ENCODE assay signal across 9 cellular contexts in genomic region chrX:1537031-1537715, GRCh38. TPM values are rescaled to one million over a fixed set of nuclear protein-coding genes. Genes with fewer than 3 reads are reported as not detected.
DNase-seq lines count a peak whose midpoint lies in the region; ATAC-seq and TF ChIP-seq lines count a peak whose summit lies in the region.
"Had no signal": no experiment of that assay in that cellular context is flagged by ENCODE, and none has a peak within 500 bp of the region (broad histone marks: within the 10 kb centered on the region; RNA-seq: fewer than 3 reads in every experiment).

Gene P2RY8 (minus strand): TSS chrX:1537185. CDS start chrX:1466558, 70,627 bp downstream.

- H3K27me3 ChIP-seq in RWPE2 (ENCODE audit: insufficient read depth, poor library complexity, severe bottlenecking), result no peaks in the 10 kb centered on the region

- no peak within 1 kb of the TSS for H3K27ac ChIP-seq in RWPE2 (ENCODE audit: poor library complexity, severe bottlenecking)

- intact Hi-C loops in activated T-helper 2 cell treated with anti-CD3 and anti-CD28 coated beads, Interferon-gamma antibody, Interleukin-2, Interleukin-4, amounts not matched to agents 10 μg/mL and 5 μg/mL and 100 μg/mL, durations not matched to agents 14 hours and 24 hours and 36 hours (cut with micrococcal nuclease), result loop anchor here (1.0 to 5.0 kb wide), 8 partner anchors 35 to 145 kb away; partner anchors contain the start of genes AKAP17A and SLC25A6

- H3K4me1 ChIP-seq in RWPE2 (ENCODE audit: insufficient read depth, poor library complexity, severe bottlenecking), result no peaks in the 10 kb centered on the region
- H3K4me1 ChIP-seq: HAP-1 had no signal

- peaks cover 16% of the 10 kb centered on the region for H3K36me3 Mint-ChIP-seq in activated T-helper 2 cell treated with anti-CD3 and anti-CD28 coated beads, Interferon-gamma antibody, Interleukin-2, Interleukin-4, amounts not matched to agents 10 μg/mL and 5 μg/mL and 100 μg/mL, durations not matched to agents 14 hours and 24 hours and 36 hours (ENCODE audit: low read depth)
- peaks cover 0 to 9% (median 4%) of the 10 kb centered on the region in 3 donors for H3K36me3 Mint-ChIP-seq in immature natural killer cell

- no peaks in the 10 kb centered on the region for H3K36me3 ChIP-seq in RWPE2 (ENCODE audit: low read depth)
- H3K36me3 ChIP-seq: HAP-1 had no signal

- H3K4me3 Mint-ChIP-seq in activated T-helper 2 cell treated with anti-CD3 and anti-CD28 coated beads, Interferon-gamma antibody, Interleukin-2, Interleukin-4, amounts not matched to agents 10 μg/mL and 5 μg/mL and 100 μg/mL, durations not matched to agents 14 hours and 24 hours and 36 hours (ENCODE audit: low read depth), result peak within 1 kb of the TSS; percentile 94
- H3K4me3 Mint-ChIP-seq in immature natural killer cell, result peak within 1 kb of the TSS; percentile 92 to 99 (median 98)

- DNase-seq in AG20443 (ENCODE audit: low spot score), result peak; percentile 48
- no peak for DNase-seq in RWPE2 (ENCODE audit: low spot score)
- DNase-seq in activated T-helper 2 cell treated with anti-CD3 and anti-CD28 coated beads, Interferon-gamma antibody, Interleukin-2, Interleukin-4, amounts not matched to agents 10 μg/mL and 5 μg/mL and 100 μg/mL, durations not matched to agents 14 hours and 24 hours and 36 hours (ENCODE audit: low spot score), result peak; percentile 77
- peak; percentile 81 to 85 (median 84) for DNase-seq in immature natural killer cell
- DNase-seq in stimulated activated CD8-positive, alpha-beta memory T cell treated with anti-CD3 and anti-CD28 coated beads, Interleukin-12 subunit alpha, Interleukin-12 subunit beta, amount 100 ng/mL, for 4 hours (ENCODE audit: low read depth), result peak; percentile 61
- DNase-seq in NCI-H2081 treated with DMSO at 0.1 percent for 48 hours (lab: John Stamatoyannopoulos, UW), result no peak

- H3K4me3 ChIP-seq in RWPE2 (ENCODE audit: severe bottlenecking), result no peak within 1 kb of the TSS
- H3K4me3 ChIP-seq: HAP-1 had no signal

- H3K27me3 Mint-ChIP-seq in activated T-helper 2 cell treated with anti-CD3 and anti-CD28 coated beads, Interferon-gamma antibody, Interleukin-2, Interleukin-4, amounts not matched to agents 10 μg/mL and 5 μg/mL and 100 μg/mL, durations not matched to agents 14 hours and 24 hours and 36 hours (ENCODE audit: low read depth), result no peaks in the 10 kb centered on the region
- H3K27me3 Mint-ChIP-seq in immature natural killer cell (ENCODE audit: low read depth in 3 of 3), result peaks cover 17 to 26% (median 25%) of the 10 kb centered on the region in 3 donors

- peaks cover 14% of the 10 kb centered on the region for H3K4me1 Mint-ChIP-seq in activated T-helper 2 cell treated with anti-CD3 and anti-CD28 coated beads, Interferon-gamma antibody, Interleukin-2, Interleukin-4, amounts not matched to agents 10 μg/mL and 5 μg/mL and 100 μg/mL, durations not matched to agents 14 hours and 24 hours and 36 hours (ENCODE audit: low read depth)
- peaks cover 20 to 28% of the 10 kb centered on the region in 2 donors for H3K4me1 Mint-ChIP-seq in immature natural killer cell

- peak; percentile 68 for ATAC-seq in GM18907 (IDR thresholded peaks at IDR 0.05; ENCODE audit: unreplicated experiment)
- peak; percentile 70 for ATAC-seq in HG03108 (IDR thresholded peaks at IDR 0.05; ENCODE audit: unreplicated experiment)
- ATAC-seq in RWPE2 (ENCODE audit: low read depth), result peak; percentile 44; the same call in 2 of the 3 replicates

- no peaks in the 10 kb centered on the region for H3K9me3 Mint-ChIP-seq in activated T-helper 2 cell treated with anti-CD3 and anti-CD28 coated beads, Interferon-gamma antibody, Interleukin-2, Interleukin-4, amounts not matched to agents 10 μg/mL and 5 μg/mL and 100 μg/mL, durations not matched to agents 14 hours and 24 hours and 36 hours
- H3K9me3 Mint-ChIP-seq in immature natural killer cell, result no peaks in the 10 kb centered on the region

- no peak for TF ChIP-seq CTCF in RWPE2 (IDR thresholded peaks at IDR 0.05; ENCODE audit: poor library complexity, severe bottlenecking)

- H3K27ac Mint-ChIP-seq in activated T-helper 2 cell treated with anti-CD3 and anti-CD28 coated beads, Interferon-gamma antibody, Interleukin-2, Interleukin-4, amounts not matched to agents 10 μg/mL and 5 μg/mL and 100 μg/mL, durations not matched to agents 14 hours and 24 hours and 36 hours, result peak within 1 kb of the TSS; percentile 99
- peak within 1 kb of the TSS; percentile 99 to 100 (median 99) for H3K27ac Mint-ChIP-seq in immature natural killer cell

- H3K9me3 ChIP-seq in RWPE2 (ENCODE audit: severe bottlenecking), result no peaks in the 10 kb centered on the region
- H3K9me3 ChIP-seq: HAP-1 had no signal

RNA-seq across cellular contexts. Expression of gene P2RY8, which starts in this region (rescaled TPM):
- 33.1 and 34.5 TPM in 2 replicates for total RNA-seq in activated T-helper 2 cell treated with anti-CD3 and anti-CD28 coated beads, Interferon-gamma antibody, Interleukin-2, Interleukin-4, amounts not matched to agents 10 μg/mL and 5 μg/mL and 100 μg/mL, durations not matched to agents 14 hours and 24 hours and 36 hours
- polyA plus RNA-seq in immature natural killer cell, result 100 to 1,000 TPM in 2 of 3 donors, 10 to 100 TPM in 1; 96.8 to 232 (median 119) TPM

Comparison
In these comparisons a context has a peak if more than half of its experiments do, and no peak if none do; other contexts are left out.
1. DNase-seq: peak in AG20443 (single experiment), activated T-helper 2 cell treated with anti-CD3 and anti-CD28 coated beads, Interferon-gamma antibody, Interleukin-2, Interleukin-4, amounts not matched to agents 10 μg/mL and 5 μg/mL and 100 μg/mL, durations not matched to agents 14 hours and 24 hours and 36 hours (single experiment), immature natural killer cell (3 of 3) and stimulated activated CD8-positive, alpha-beta memory T cell treated with anti-CD3 and anti-CD28 coated beads, Interleukin-12 subunit alpha, Interleukin-12 subunit beta, amount 100 ng/mL, for 4 hours (single experiment); none in RWPE2 (single experiment) and NCI-H2081 treated with DMSO at 0.1 percent for 48 hours (single experiment).
2. Peak in every context shown above with its lines, with median percentiles within 50 percentile points of each other: ATAC-seq.